In the genomic region with DNA sequence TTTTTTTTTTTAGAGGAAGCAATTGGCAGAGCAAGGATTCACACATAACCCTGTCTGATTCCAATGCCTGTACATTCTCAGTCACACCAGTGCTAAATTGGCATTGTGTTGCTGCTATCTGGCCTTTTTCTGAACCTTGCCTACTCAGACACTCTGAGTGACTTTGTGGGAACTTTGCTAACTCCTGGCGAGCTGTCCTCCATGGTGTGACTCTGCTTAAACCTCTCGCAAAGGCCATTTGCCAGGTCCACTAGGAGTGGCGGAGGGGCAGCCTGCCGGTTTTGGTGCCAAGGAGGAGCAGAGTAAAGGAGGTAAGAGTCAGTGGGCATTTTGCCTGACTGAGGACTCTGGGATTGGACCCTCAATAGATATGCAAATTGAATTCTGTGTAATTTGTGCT, we compare ENCODE assay signal across 17 cellular contexts.
"Had no signal": no experiment of that assay in that cellular context is flagged by ENCODE, and none has a peak within 500 bp of the region (broad histone marks: within the 10 kb centered on the region; RNA-seq: fewer than 3 reads in every experiment).

No MANE protein-coding gene starts in this region.

- H3K27ac ChIP-seq: colonic mucosa, neutrophil, stomach, suprapubic skin, thyroid gland had no signal

- H3K4me3 ChIP-seq: colonic mucosa, mucosa of descending colon, stomach, suprapubic skin, thyroid gland had no signal

- H3K4me3 Mint-ChIP-seq: immature natural killer cell; naive thymus-derived CD8-positive, alpha-beta T cell; type B pancreatic cell had no signal

- H3K36me3 Mint-ChIP-seq: immature natural killer cell, type B pancreatic cell had no signal

- H3K9me3 ChIP-seq: colonic mucosa, mucosa of descending colon, neutrophil, suprapubic skin, thyroid gland had no signal

- H3K36me3 ChIP-seq: colonic mucosa, neutrophil, stomach, suprapubic skin, thyroid gland had no signal

- H3K4me1 ChIP-seq: colonic mucosa, suprapubic skin, thyroid gland had no signal

- H3K27me3 ChIP-seq: colonic mucosa, neutrophil, stomach, suprapubic skin, thyroid gland had no signal

- ATAC-seq: left colon; mucosa of descending colon; naive thymus-derived CD8-positive, alpha-beta T cell had no signal

- H3K27ac Mint-ChIP-seq: immature natural killer cell; naive thymus-derived CD8-positive, alpha-beta T cell; type B pancreatic cell had no signal

- H3K4me1 Mint-ChIP-seq: immature natural killer cell; naive thymus-derived CD8-positive, alpha-beta T cell had no signal

- DNase-seq: colonic mucosa; dermis blood vessel endothelial cell; foreskin melanocyte; immature natural killer cell; kidney; left colon; mammary epithelial cell; mucosa of descending colon; naive thymus-derived CD8-positive, alpha-beta T cell; small intestine; stimulated activated CD4-positive, alpha-beta T cell treated with anti-CD3 and anti-CD28 coated beads, Interleukin-12 subunit alpha, Interleukin-12 subunit beta, amount 100 ng/mL, for 4 hours; stimulated activated naive CD4-positive, alpha-beta T cell; stomach; thyroid gland had no signal
